Comparison of ENCODE assay signal across 22 cellular contexts in the genomic region with DNA sequence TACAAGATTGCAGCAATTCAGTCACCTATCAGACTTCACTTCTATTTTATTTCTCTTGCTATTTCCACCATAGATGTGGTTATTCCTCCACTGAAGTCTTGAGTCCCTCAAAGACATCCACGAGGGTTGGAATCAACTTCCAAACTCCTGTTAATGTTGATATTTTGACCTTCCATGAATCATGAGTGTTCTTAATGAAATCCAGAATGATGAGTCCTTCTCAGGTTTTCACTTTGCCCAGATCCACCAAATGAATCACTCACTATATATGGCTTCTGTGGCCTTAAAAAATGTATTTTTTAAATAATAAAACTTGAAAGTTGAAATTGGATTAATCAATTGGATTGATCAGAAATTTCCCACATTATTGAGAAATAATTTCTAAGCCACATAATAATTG.
"Had no signal": no experiment of that assay in that cellular context is flagged by ENCODE, and none has a peak within 500 bp of the region (broad histone marks: within the 10 kb centered on the region; RNA-seq: fewer than 3 reads in every experiment).

No MANE protein-coding gene starts in this region.

- H3K27ac Mint-ChIP-seq: activated naive CD8-positive, alpha-beta T cell; activated T-cell treated with anti-CD3 and anti-CD28 coated beads, Interleukin-2, amount 50 U/mL, for 72 hours; natural killer cell; stimulated activated memory B cell treated with anti-CD40 and anti-IgM and Interleukin-4, amounts not matched to agents 10 μg/mL and 1 μg/mL and 100 μg/mL, for 72 hours; T-cell; type B pancreatic cell had no signal

- H3K9me3 Mint-ChIP-seq: stimulated activated memory B cell treated with anti-CD40 and anti-IgM and Interleukin-4, amounts not matched to agents 10 μg/mL and 1 μg/mL and 100 μg/mL, for 72 hours had no signal

- H3K36me3 ChIP-seq: right lobe of liver had no signal

- H3K27me3 ChIP-seq: right lobe of liver, testis had no signal

- H3K79me2 ChIP-seq: parathyroid adenoma had no signal

- H3K4me1 ChIP-seq: parathyroid adenoma, right lobe of liver, testis had no signal

- H3K4me3 Mint-ChIP-seq: activated naive CD8-positive, alpha-beta T cell; activated T-cell treated with anti-CD3 and anti-CD28 coated beads, Interleukin-2, amount 50 U/mL, for 72 hours; central memory CD8-positive, alpha-beta T cell; natural killer cell; stimulated activated memory B cell treated with anti-CD40 and anti-IgM and Interleukin-4, amounts not matched to agents 10 μg/mL and 1 μg/mL and 100 μg/mL, for 72 hours; T-cell; type B pancreatic cell had no signal

- H3K9me3 ChIP-seq: right lobe of liver, testis had no signal

- H3K4me3 ChIP-seq: lung, right lobe of liver, testis had no signal

- H2AFZ ChIP-seq: parathyroid adenoma had no signal

- DNase-seq: activated CD4-positive, alpha-beta T cell treated with anti-CD3 and anti-CD28 coated beads, Interleukin-2, amount 50 U/mL, for 1 hour; activated CD4-positive, CD25-positive, alpha-beta regulatory T cell treated with anti-CD3 and anti-CD28 coated beads, Interleukin-2, amount 50 U/mL, for 72 hours; activated CD8-positive, alpha-beta memory T cell treated with anti-CD3 and anti-CD28 coated beads, Interleukin-2, amount 50 U/mL, for 48 hours; activated gamma-delta T cell; activated T-cell treated with anti-CD3 and anti-CD28 coated beads, Interleukin-2, amount 50 U/mL, for 72 hours; effector CD4-positive, alpha-beta T cell; foreskin melanocyte; glutamatergic neuron; kidney; natural killer cell; right lobe of liver; stimulated activated CD4-positive, alpha-beta T cell treated with anti-CD3 and anti-CD28 coated beads, Interleukin-4, amount 100 ng/mL, for 4 hours; T-cell; testis had no signal

- ATAC-seq: activated T-cell treated with anti-CD3 and anti-CD28 coated beads, Interleukin-2, amount 50 U/mL, for 72 hours; esophagus mucosa; left lobe of liver; natural killer cell; right lobe of liver; stimulated activated memory B cell treated with anti-CD40 and anti-IgM and Interleukin-4, amounts not matched to agents 10 μg/mL and 1 μg/mL and 100 μg/mL, for 72 hours; T-cell had no signal

- H3K27ac ChIP-seq: parathyroid adenoma, right lobe of liver, testis had no signal

- H3K36me3 Mint-ChIP-seq: activated naive CD8-positive, alpha-beta T cell; natural killer cell; stimulated activated memory B cell treated with anti-CD40 and anti-IgM and Interleukin-4, amounts not matched to agents 10 μg/mL and 1 μg/mL and 100 μg/mL, for 72 hours; T-cell; type B pancreatic cell had no signal

- H3K27me3 Mint-ChIP-seq: activated naive CD8-positive, alpha-beta T cell; central memory CD8-positive, alpha-beta T cell; stimulated activated memory B cell treated with anti-CD40 and anti-IgM and Interleukin-4, amounts not matched to agents 10 μg/mL and 1 μg/mL and 100 μg/mL, for 72 hours; T-cell; type B pancreatic cell had no signal

- H3K9ac ChIP-seq: parathyroid adenoma had no signal

- H3K4me1 Mint-ChIP-seq: central memory CD8-positive, alpha-beta T cell; natural killer cell; stimulated activated memory B cell treated with anti-CD40 and anti-IgM and Interleukin-4, amounts not matched to agents 10 μg/mL and 1 μg/mL and 100 μg/mL, for 72 hours; T-cell had no signal
